In the genomic region with DNA sequence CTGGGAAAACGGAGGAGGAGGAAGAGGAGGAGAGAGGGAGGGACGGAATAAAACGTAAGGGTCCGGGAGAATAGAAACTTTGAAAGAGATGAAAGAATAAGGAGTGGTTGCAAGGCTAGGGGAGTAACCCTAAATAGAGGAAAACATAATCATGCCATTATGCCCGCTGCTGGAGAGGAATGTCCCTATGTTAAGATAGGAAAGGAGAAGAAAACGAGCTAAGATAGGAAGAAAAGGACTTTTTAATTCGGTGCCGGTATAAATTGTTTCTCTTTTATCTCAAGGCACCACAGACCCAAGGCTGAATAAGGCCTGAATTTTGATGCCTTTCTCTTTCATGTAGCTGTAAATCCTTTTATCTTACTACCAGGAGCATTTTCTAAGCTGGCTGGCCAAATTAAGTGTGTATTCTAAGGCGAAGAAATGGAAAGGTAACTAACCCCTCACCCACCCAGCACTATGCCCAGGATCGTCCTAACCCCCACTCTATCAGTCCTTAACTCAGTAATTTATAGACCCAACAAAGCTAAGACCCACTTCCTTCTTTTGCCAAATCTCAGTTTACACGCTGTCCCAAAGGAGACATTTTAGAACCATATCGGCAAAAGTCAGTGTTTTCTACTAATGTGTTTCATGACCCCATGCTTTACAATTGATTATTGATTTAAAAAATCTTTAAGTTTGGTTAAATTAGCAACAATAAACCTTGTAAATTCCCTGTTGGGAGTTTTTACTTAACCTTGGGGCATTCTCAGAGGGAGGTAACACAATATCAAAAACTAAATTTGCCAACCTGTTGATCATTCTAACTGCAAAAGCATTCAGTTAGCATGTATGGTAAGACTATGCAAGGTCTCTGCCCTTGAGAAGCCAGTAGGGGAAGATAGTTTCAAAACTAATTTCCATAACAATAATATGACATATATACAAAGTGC, we compare ENCODE assay signal across 8 cellular contexts. TPM values are rescaled to one million over a fixed set of nuclear protein-coding genes. Genes with fewer than 3 reads are reported as not detected.
DNase-seq lines count a peak whose midpoint lies in the region; ATAC-seq lines count a peak whose summit lies in the region.

No MANE protein-coding gene starts in this region.

- peak; percentile 44 for DNase-seq in NOMO-1 treated with dmso at 0.1 percent for 144 hours (lab: John Stamatoyannopoulos, UW; ENCODE audit: unreplicated experiment)
- DNase-seq in NOMO-1 treated with DMSO at 0.1 percent for 48 hours (lab: John Stamatoyannopoulos, UW; ENCODE audit: unreplicated experiment): no peak
- DNase-seq in activated CD8-positive, alpha-beta T cell treated with anti-CD3 and anti-CD28 coated beads, Interleukin-2, amount 10 ng/mL, durations not matched to agents 7 days and 5 days: no peak
- DNase-seq in substantia nigra (lab: John Stamatoyannopoulos, UW): no peak
- no peak for DNase-seq in NCI-H2107 (lab: John Stamatoyannopoulos, UW)
- DNase-seq in dedifferentiated amniotic fluid mesenchymal stem cell (ENCODE audit: extremely low spot score): no peak
- DNase-seq in left lobe of liver (ENCODE audit: low spot score): no peak

- H3K4me3 Mint-ChIP-seq in activated CD8-positive, alpha-beta T cell treated with anti-CD3 and anti-CD28 coated beads, Interleukin-2, amount 10 ng/mL, durations not matched to agents 7 days and 5 days: peak overlapping the region; percentile 99

- CTCF ChIA-PET in activated CD8-positive, alpha-beta T cell treated with anti-CD3 and anti-CD28 coated beads, Interleukin-2, amount 10 ng/mL, durations not matched to agents 7 days and 5 days (lab: Charles Lee): interaction anchor here (0.7 to 3.9 kb wide), 3 partner anchors 42 to 208 kb away, joined by 3 to 19 read pairs (median 3); a partner anchor contains a TSS

- H3K4me1 Mint-ChIP-seq in activated CD8-positive, alpha-beta T cell treated with anti-CD3 and anti-CD28 coated beads, Interleukin-2, amount 10 ng/mL, durations not matched to agents 7 days and 5 days (ENCODE audit: low read depth): peaks cover 24% of the 10 kb centered on the region

- no peak for ATAC-seq in activated CD8-positive, alpha-beta T cell treated with anti-CD3 and anti-CD28 coated beads, Interleukin-2, amount 10 ng/mL, durations not matched to agents 7 days and 5 days
- no peak for ATAC-seq in left lobe of liver

- H3K27ac ChIP-seq in iPS-20b (ENCODE audit: low read length) (peak overlapping the region; percentile 61), substantia nigra (ENCODE audit: low read depth, low read length, poor library complexity, severe bottlenecking) (peak overlapping the region; percentile 78)

- H3K27me3 Mint-ChIP-seq in activated CD8-positive, alpha-beta T cell treated with anti-CD3 and anti-CD28 coated beads, Interleukin-2, amount 10 ng/mL, durations not matched to agents 7 days and 5 days (ENCODE audit: low read depth): no peaks in the 10 kb centered on the region

- POLR2A ChIA-PET in activated CD8-positive, alpha-beta T cell treated with anti-CD3 and anti-CD28 coated beads, Interleukin-2, amount 10 ng/mL, durations not matched to agents 7 days and 5 days (lab: Charles Lee): interaction anchor here (1.0 to 2.5 kb wide), 5 partner anchors 43 to 188 kb away, joined by 3 to 47 read pairs (median 5); a partner anchor contains a TSS

- H3K36me3 Mint-ChIP-seq in activated CD8-positive, alpha-beta T cell treated with anti-CD3 and anti-CD28 coated beads, Interleukin-2, amount 10 ng/mL, durations not matched to agents 7 days and 5 days (ENCODE audit: low read depth): peaks cover 15% of the 10 kb centered on the region

- H3K27ac Mint-ChIP-seq in activated CD8-positive, alpha-beta T cell treated with anti-CD3 and anti-CD28 coated beads, Interleukin-2, amount 10 ng/mL, durations not matched to agents 7 days and 5 days: peak overlapping the region; percentile 99

- H3K36me3 ChIP-seq in iPS-20b (ENCODE audit: insufficient read depth, low read depth, low read length): peaks cover 10% of the 10 kb centered on the region; the same call in 1 of the 2 replicates

- H3K9me3 ChIP-seq in iPS-20b (ENCODE audit: insufficient read depth, low read depth, low read length): no peaks in the 10 kb centered on the region

- H3K4me3 ChIP-seq in iPS-20b (ENCODE audit: low read length): peak overlapping the region; percentile 89

- H3K9ac ChIP-seq in iPS-20b (ENCODE audit: low read depth, low read length): peak overlapping the region; percentile 86; the same call in 1 of the 2 replicates

- H3K4me1 ChIP-seq in iPS-20b (ENCODE audit: insufficient read depth, low read length): peaks cover 7% of the 10 kb centered on the region; the same call in 1 of the 2 replicates

- H3K27me3 ChIP-seq in iPS-20b (ENCODE audit: insufficient read depth, low read length): no peaks in the 10 kb centered on the region

- no peaks in the 10 kb centered on the region for H3K9me3 Mint-ChIP-seq in activated CD8-positive, alpha-beta T cell treated with anti-CD3 and anti-CD28 coated beads, Interleukin-2, amount 10 ng/mL, durations not matched to agents 7 days and 5 days (ENCODE audit: insufficient read depth)

RNA-seq across cellular contexts. Expression of a gene that starts 1.1 kb away (rescaled TPM):
- 10 to 100 TPM; 29.3 to 31.4 TPM for total RNA-seq in activated CD8-positive, alpha-beta T cell treated with anti-CD3 and anti-CD28 coated beads, Interleukin-2, amount 10 ng/mL, durations not matched to agents 7 days and 5 days
- total RNA-seq in left lobe of liver: 11.3 TPM

RNA-seq across cellular contexts. Expression of a gene that starts 42.0 kb away (rescaled TPM):
- 10 to 100 TPM; 56.0 to 60.5 TPM for total RNA-seq in activated CD8-positive, alpha-beta T cell treated with anti-CD3 and anti-CD28 coated beads, Interleukin-2, amount 10 ng/mL, durations not matched to agents 7 days and 5 days
- total RNA-seq in left lobe of liver: 18.0 TPM
